Comparison of ENCODE assay signal across 18 cellular contexts in genomic region chr13:79458436-79458835, GRCh38. TPM values are rescaled to one million over a fixed set of nuclear protein-coding genes. Genes with fewer than 3 reads are reported as not detected.
DNase-seq lines count a peak whose midpoint lies in the region; TF ChIP-seq lines count a peak whose summit lies in the region.
"Had no signal": no experiment of that assay in that cellular context is flagged by ENCODE, and none has a peak within 500 bp of the region (broad histone marks: within the 10 kb centered on the region; RNA-seq: fewer than 3 reads in every experiment).

No MANE protein-coding gene starts in this region.

- CTCF ChIA-PET in SK-N-SH (lab: Yijun Ruan, JAX) = interaction anchor here (0.6 to 2.2 kb wide), 3 partner anchors 34 to 1337 kb away, joined by 3 to 8 read pairs (median 3); no protein-coding TSS in a partner anchor

- H3K27ac ChIP-seq in SK-N-SH (ENCODE audit: low read depth in 2 of 2, low read length in 1 of 2) (peak overlapping the region in 1 of 2 experiments; percentile 44; a peak in 1 of 4 replicates), brain microvascular endothelial cell (peak overlapping the region; percentile 55), smooth muscle cell (ENCODE audit: low read depth) (peak overlapping the region; percentile 78)
- H3K27ac ChIP-seq: 22Rv1, C4-2B had no signal

- H3K79me2 ChIP-seq in SK-N-SH (ENCODE audit: insufficient read depth) (no peaks in the 10 kb centered on the region), smooth muscle cell (ENCODE audit: low read depth) (no peaks in the 10 kb centered on the region)

- no peak for TF ChIP-seq EP300 in SK-N-SH (IDR thresholded peaks at IDR 0.05; ENCODE audit: borderline replicate concordance in 1 of 2, low read depth in 1 of 2, low read length in 1 of 2)

- TF ChIP-seq CTCF in SK-N-SH (IDR thresholded peaks at IDR 0.05) (no peak), brain microvascular endothelial cell (IDR thresholded peaks at IDR 0.05; ENCODE audit: low read depth, low read length, missing control alignments) (no peak), smooth muscle cell (IDR thresholded peaks at IDR 0.05; ENCODE audit: borderline replicate concordance, insufficient read depth, poor library complexity, severe bottlenecking) (no peak)

- H3K36me3 Mint-ChIP-seq in T-helper 2 cell treated with Interferon-gamma antibody and Interleukin-4, amounts not matched to agents 5 μg/mL and 100 μg/mL, for 36 hours (ENCODE audit: low read depth) = peaks cover 15% of the 10 kb centered on the region

- H3K9me3 ChIP-seq in SK-N-SH = no peaks in the 10 kb centered on the region
- no peaks in the 10 kb centered on the region for H3K9me3 ChIP-seq in smooth muscle cell (replicated peaks; ENCODE audit: low read depth)

- H3K36me3 ChIP-seq in SK-N-SH (replicated peaks in 1 of 2; ENCODE audit: control insufficient read depth in 1 of 2, insufficient read depth in 2 of 2, low read length in 1 of 2) (no peaks in the 10 kb centered on the region), brain microvascular endothelial cell (replicated peaks) (no peaks in the 10 kb centered on the region), smooth muscle cell (ENCODE audit: low read depth) (no peaks in the 10 kb centered on the region)

- H3K4me1 Mint-ChIP-seq in T-helper 2 cell treated with Interferon-gamma antibody and Interleukin-4, amounts not matched to agents 5 μg/mL and 100 μg/mL, for 36 hours (ENCODE audit: low read depth) = peaks cover 66% of the 10 kb centered on the region

- no peak overlapping the region for H3K9ac ChIP-seq in SK-N-SH
- H3K9ac ChIP-seq in smooth muscle cell (ENCODE audit: low read depth) = peak overlapping the region; percentile 73

- H4K20me1 ChIP-seq in SK-N-SH (ENCODE audit: insufficient read depth) (no peaks in the 10 kb centered on the region), smooth muscle cell (ENCODE audit: low read depth) (no peaks in the 10 kb centered on the region)

- peak overlapping the region; percentile 33 for H3K4me3 Mint-ChIP-seq in T-helper 2 cell treated with Interferon-gamma antibody and Interleukin-4, amounts not matched to agents 5 μg/mL and 100 μg/mL, for 36 hours

- H3F3A ChIP-seq in SK-N-SH (replicated peaks; ENCODE audit: insufficient read depth) (no peaks in the 10 kb centered on the region), smooth muscle cell (ENCODE audit: low read depth) (peaks cover 4% of the 10 kb centered on the region)

- H3K4me3 ChIP-seq in SK-N-SH (ENCODE audit: low read depth in 2 of 2, low read length in 1 of 2) (no peak overlapping the region), brain microvascular endothelial cell (ENCODE audit: low read depth, low read length) (no peak overlapping the region), smooth muscle cell (no peak overlapping the region)

- POLR2A ChIA-PET in SK-N-SH (lab: Yijun Ruan, JAX) = no interaction called here

- H3K4me2 ChIP-seq in SK-N-SH (no peak overlapping the region), smooth muscle cell (no peak overlapping the region)

- TF ChIP-seq RAD21 in SK-N-SH (IDR thresholded peaks at IDR 0.05; ENCODE audit: low read length) = no peak

- H3K27me3 ChIP-seq in SK-N-SH (ENCODE audit: insufficient read depth) (no peaks in the 10 kb centered on the region), brain microvascular endothelial cell (replicated peaks) (no peaks in the 10 kb centered on the region), smooth muscle cell (ENCODE audit: low read depth) (no peaks in the 10 kb centered on the region)

- no peaks in the 10 kb centered on the region for H3K9me2 ChIP-seq in SK-N-SH

- H2AFZ ChIP-seq in SK-N-SH (ENCODE audit: low read depth) (peak overlapping the region; percentile 1; the same call in 1 of the 2 replicates), smooth muscle cell (ENCODE audit: low read depth) (peak overlapping the region; percentile 9)

- in situ Hi-C loops in brain microvascular endothelial cell (cut with HindIII; ENCODE audit: low pct_ligation_motif_present, low sequenced_read_pairs) = no loop called here

- no peaks in the 10 kb centered on the region for H3K27me3 Mint-ChIP-seq in T-helper 2 cell treated with Interferon-gamma antibody and Interleukin-4, amounts not matched to agents 5 μg/mL and 100 μg/mL, for 36 hours (ENCODE audit: low read depth)

- peak overlapping the region; percentile 80 for H3K27ac Mint-ChIP-seq in T-helper 2 cell treated with Interferon-gamma antibody and Interleukin-4, amounts not matched to agents 5 μg/mL and 100 μg/mL, for 36 hours

- peaks cover 18% of the 10 kb centered on the region for H3K9me3 Mint-ChIP-seq in T-helper 2 cell treated with Interferon-gamma antibody and Interleukin-4, amounts not matched to agents 5 μg/mL and 100 μg/mL, for 36 hours

- 73% methylated on average over 2 of the region's 2 CpGs for WGBS in SK-N-SH (ENCODE audit: low lambda C conversion rate)
- 53% methylated on average over 2 of the region's 2 CpGs for WGBS in smooth muscle cell (ENCODE audit: low lambda C conversion rate)

- no peaks in the 10 kb centered on the region for H3K4me1 ChIP-seq in SK-N-SH (ENCODE audit: control insufficient read depth in 1 of 2, insufficient read depth in 2 of 2, low read depth in 1 of 2, low read length in 1 of 2)
- no peaks in the 10 kb centered on the region for H3K4me1 ChIP-seq in smooth muscle cell (ENCODE audit: low read depth)

- no peak for DNase-seq in T-helper 2 cell treated with Interferon-gamma antibody and Interleukin-4, amounts not matched to agents 5 μg/mL and 100 μg/mL, for 36 hours (ENCODE audit: low spot score)
- DNase-seq in T-helper 2 cell (no peak), SK-N-SH (no peak), brain microvascular endothelial cell (no peak), smooth muscle cell (lab: John Stamatoyannopoulos, UW; ENCODE audit: unreplicated experiment) (no peak), mucosa of gallbladder (ENCODE audit: low spot score) (no peak), NCI-H2107 treated with DMSO at 0.1 percent for 48 hours (lab: John Stamatoyannopoulos, UW; ENCODE audit: unreplicated experiment) (no peak)
- DNase-seq in stimulated activated CD4-positive, alpha-beta T cell treated with anti-CD3 and anti-CD28 coated beads, Interleukin-1b, Interleukin-23, amount 100 ng/mL, for 48 hours = no peak
- DNase-seq: AML-193, DMS79 treated with DMSO at 0.1 percent for 48 hours, NCI-H1105 treated with DMSO at 0.1 percent for 48 hours, NCI-H1694 treated with DMSO at 0.1 percent for 48 hours, NCI-H2227 treated with DMSO at 0.1 percent for 48 hours, NCI-H510A treated with DMSO at 0.1 percent for 48 hours, NCI-H774, Right ventricle myocardium superior had no signal

TF ChIP-seq in SK-N-SH, 30 proteins besides CTCF, POLR2A, EP300 and RAD21:
- TF ChIP-seq MXI1 (IDR thresholded peaks at IDR 0.05; ENCODE audit: low read depth, low read length) (no peak), REST (IDR thresholded peaks at IDR 0.05; ENCODE audit: low read depth, low read length) (no peak), ZBTB33 (IDR thresholded peaks at IDR 0.05; ENCODE audit: borderline replicate concordance, low read depth) (no peak)

RNA-seq across cellular contexts. Expression of gene NDFIP2, which starts 22.5 kb away (rescaled TPM):
- polyA plus RNA-seq in SK-N-SH (2012; rRNA removed) (21.4 and 25.5 TPM in 2 replicates), smooth muscle cell (34.0 and 49.7 TPM in 2 replicates)
- 28.9 and 33.1 TPM in 2 replicates for polyA plus RNA-seq in SK-N-SH (2012; cell fraction: cytosol; rRNA removed)
- 10.2 and 18.6 TPM in 2 replicates for polyA plus RNA-seq in SK-N-SH (2012; cell fraction: nucleus; rRNA removed)
- total RNA-seq in smooth muscle cell (75.6 and 86.4 TPM in 2 replicates), mucosa of gallbladder (46.7 TPM)

RNA-seq across cellular contexts. Expression of gene RBM26, which starts 52.4 kb away (rescaled TPM):
- polyA plus RNA-seq in SK-N-SH (2012; rRNA removed) (12.5 and 15.1 TPM in 2 replicates), smooth muscle cell (11.8 and 14.6 TPM in 2 replicates)
- polyA plus RNA-seq in SK-N-SH (2012; cell fraction: cytosol; rRNA removed) = 11.8 and 14.2 TPM in 2 replicates
- polyA plus RNA-seq in SK-N-SH (2012; cell fraction: nucleus; rRNA removed) = 32.1 and 53.6 TPM in 2 replicates
- total RNA-seq in smooth muscle cell (45.5 and 49.4 TPM in 2 replicates), mucosa of gallbladder (29.7 TPM)
